In genomic region chr12:120264086-120264485, GRCh38 we compare ENCODE assay signal across 8 cellular contexts. TPM values are rescaled to one million over a fixed set of nuclear protein-coding genes. Genes with fewer than 3 reads are reported as not detected.
DNase-seq lines count a peak whose midpoint lies in the region; ATAC-seq and TF ChIP-seq lines count a peak whose summit lies in the region.

No MANE protein-coding gene starts in this region.

- H3K4me3 ChIP-seq in HUES48 (ENCODE audit: low read depth, low read length) (peak overlapping the region; percentile 85), body of pancreas (no peak overlapping the region), spleen (peak overlapping the region; percentile 61 to 93 (median 74))

- H3K36me3 ChIP-seq in HUES48 (ENCODE audit: control insufficient read depth, insufficient read depth, low read length) (peaks cover 9% of the 10 kb centered on the region), body of pancreas (replicated peaks in 1 of 2; ENCODE audit: insufficient read depth in 1 of 2, low read depth in 2 of 2) (no peaks in the 10 kb centered on the region), spleen (peaks cover 0 to 18% (median 0%) of the 10 kb centered on the region in 6 donors)

- WGBS in body of pancreas, 2 donors = 15 to 28% methylated on average over 4 to 6 of the region's 6 CpGs
- WGBS in spleen, 5 donors = 42 to 68% (median 65%) methylated on average over 6 of the region's 6 CpGs

- no peaks in the 10 kb centered on the region for H3K27me3 ChIP-seq in HUES48 (ENCODE audit: control insufficient read depth, insufficient read depth, low read length)
- no peaks in the 10 kb centered on the region for H3K27me3 ChIP-seq in body of pancreas
- H3K27me3 ChIP-seq in spleen (replicated peaks in 1 of 7) = peaks cover 0 to 33% (median 0%) of the 10 kb centered on the region in 7 donors

- no peak overlapping the region; the same call in 1 of the 2 replicates for H3K9ac ChIP-seq in HUES48 (ENCODE audit: low read depth, low read length)

- DNase-seq in body of pancreas (peak in 3 of 4 donors; percentile 23 to 38 (median 33)), islet precursor cell (peak; percentile 73), spleen (no peak), UCSD-AML1 (lab: John Stamatoyannopoulos, UW; ENCODE audit: unreplicated experiment) (no peak), COLO668 (lab: John Stamatoyannopoulos, UW; ENCODE audit: unreplicated experiment) (no peak), HCEC 1CT (no peak)

- intact Hi-C loops in body of pancreas (cut with DNase I) (no loop called here), spleen (cut with DNase I; ENCODE audit: low total_unique reads) (loop anchor here (10.0 kb wide), 1 partner anchor 49 kb away; no protein-coding TSS in a partner anchor)

- H3K4me1 ChIP-seq in HUES48 (ENCODE audit: control insufficient read depth, insufficient read depth, low read length) = peaks cover 32% of the 10 kb centered on the region
- peaks cover 44% of the 10 kb centered on the region for H3K4me1 ChIP-seq in body of pancreas
- H3K4me1 ChIP-seq in spleen = peaks cover 28 to 95% (median 77%) of the 10 kb centered on the region in 6 donors

- peak overlapping the region; percentile 24 for H3K27ac ChIP-seq in HUES48 (ENCODE audit: low read depth, low read length)
- peak overlapping the region; percentile 66 to 88 (median 78) for H3K27ac ChIP-seq in body of pancreas
- H3K27ac ChIP-seq in spleen = peak overlapping the region in 7 of 8 donors; percentile 90 to 97 (median 95)

- H3K9me3 ChIP-seq in HUES48 (ENCODE audit: control insufficient read depth, insufficient read depth, low read length) (no peaks in the 10 kb centered on the region), body of pancreas (no peaks in the 10 kb centered on the region), spleen (no peaks in the 10 kb centered on the region)

- no peak for ATAC-seq in body of pancreas
- ATAC-seq in activated CD4-positive, CD25-positive, alpha-beta regulatory T cell treated with anti-CD3 and anti-CD28 coated beads, Interleukin-2, amount 50 U/mL, for 24 hours = no peak

- TF ChIP-seq POLR2A in body of pancreas (IDR thresholded peaks at IDR 0.05) (no peak), spleen (IDR thresholded peaks at IDR 0.05) (no peak)

- TF ChIP-seq CTCF in body of pancreas (IDR thresholded peaks at IDR 0.05) (no peak), spleen (IDR thresholded peaks at IDR 0.05 in 8 of 11, conservative IDR thresholded peaks at IDR 0.05 in 3 of 11) (no peak)

RNA-seq across cellular contexts. Expression of gene PXN, which starts 1.4 kb away (rescaled TPM):
- total RNA-seq in body of pancreas = 10 to 100 TPM; 29.3 to 35.9 TPM
- total RNA-seq in spleen = 100 to 1,000 TPM in 5 of 7 donors, 10 to 100 TPM in 2; 91.8 to 161 (median 149) TPM
- polyA plus RNA-seq in spleen = 10 to 100 TPM; 22.3 to 49.8 (median 35.6) TPM

RNA-seq across cellular contexts. Expression of gene RNU4-2, which starts 27.6 kb away (rescaled TPM):
- total RNA-seq in body of pancreas (under 1 TPM; under 0.01 TPM), spleen (over 10,000 TPM in 4 of 7 donors, under 1 TPM in 3; under 0.01 to 20,748 (median 15,186) TPM)
- polyA plus RNA-seq in spleen = not detected

RNA-seq across cellular contexts. Expression of gene RNU4-1, which starts 29.0 kb away (rescaled TPM):
- under 1 TPM; under 0.01 TPM for total RNA-seq in body of pancreas
- total RNA-seq in spleen = 1,000 to 10,000 TPM in 4 of 7 donors, under 1 TPM in 2, not detected in 1; under 0.01 to 7,358 (median 2,736) TPM
- polyA plus RNA-seq in spleen = not detected

RNA-seq across cellular contexts. Expression of gene SIRT4, which starts 38.0 kb away (rescaled TPM):
- total RNA-seq in body of pancreas = 1 to 10 TPM in 1 of 2 donors, under 1 TPM in 1; 0.99 to 6.2 TPM
- total RNA-seq in spleen = 1 to 10 TPM in 6 of 7 donors, under 1 TPM in 1; 0.66 to 2.6 (median 1.7) TPM
- polyA plus RNA-seq in spleen = 1 to 10 TPM; 1.2 to 1.4 (median 1.3) TPM

Comparison
In these comparisons a context has a peak if more than half of its experiments do, and no peak if none do; other contexts are left out.
1. H3K27ac ChIP-seq: peak in every context shown above with its lines; median percentile 95 in spleen; 78 in body of pancreas; 24 in HUES48.
2. H3K4me3 ChIP-seq: peak in HUES48 (single experiment) and spleen (8 of 8); none in body of pancreas (0 of 2).
3. DNase-seq: peak in body of pancreas (3 of 4) and islet precursor cell (single experiment); none in spleen (single experiment), UCSD-AML1 (single experiment), COLO668 (single experiment) and HCEC 1CT (single experiment).